ENCODE assay signal across 8 cellular contexts in genomic region chr20:34365765-34366213, GRCh38. TPM values are rescaled to one million over a fixed set of nuclear protein-coding genes. Genes with fewer than 3 reads are reported as not detected.
DNase-seq lines count a peak whose midpoint lies in the region; ATAC-seq and TF ChIP-seq lines count a peak whose summit lies in the region.

No MANE protein-coding gene starts in this region.

- no peak overlapping the region for H3K9ac ChIP-seq in endodermal cell (ENCODE audit: extremely low read depth, low read length, poor library complexity, severe bottlenecking)

- peaks cover 43% of the 10 kb centered on the region for H3K36me3 ChIP-seq in endodermal cell (ENCODE audit: control insufficient read depth, insufficient read depth, low read length)

- peaks cover 1% of the 10 kb centered on the region for H3K9me3 Mint-ChIP-seq in endodermal cell

- no peaks in the 10 kb centered on the region for H3K9me3 ChIP-seq in endodermal cell (ENCODE audit: control insufficient read depth, low read length)

- ATAC-seq in GM19324 (IDR thresholded peaks at IDR 0.05; ENCODE audit: low FRiP score, unreplicated experiment) (peak; percentile 46), Right ventricle myocardium superior (ENCODE audit: poor library complexity) (no peak)

- H3K27me3 Mint-ChIP-seq in endodermal cell (ENCODE audit: insufficient read depth), result no peaks in the 10 kb centered on the region

- H3K27ac Mint-ChIP-seq in endodermal cell, result peak overlapping the region; percentile 5

- H3K27me3 ChIP-seq in endodermal cell (ENCODE audit: control insufficient read depth, insufficient read depth, low read length, poor library complexity, severe bottlenecking), result no peaks in the 10 kb centered on the region

- TF ChIP-seq CTCF in endodermal cell (conservative IDR thresholded peaks at IDR 0.05), result no peak

- intact Hi-C loops in Right ventricle myocardium superior (cut with DNase I), result no loop called here

- no peak overlapping the region for H3K27ac ChIP-seq in endodermal cell (ENCODE audit: low read depth, low read length)

- DNase-seq in CD1c-positive myeloid dendritic cell (ENCODE audit: extremely low spot score) (peak; percentile 86), NOMO-1 treated with DMSO at 0.1 percent for 48 hours (lab: John Stamatoyannopoulos, UW; ENCODE audit: unreplicated experiment) (peak; percentile 88), endodermal cell (no peak), DMS53 treated with DMSO at 0.1 percent for 48 hours (lab: John Stamatoyannopoulos, UW; ENCODE audit: unreplicated experiment) (no peak), Right ventricle myocardium superior (no peak), COLO829 (ENCODE audit: low spot score) (no peak), NCI-H1048 (lab: John Stamatoyannopoulos, UW) (no peak)

- peaks cover 52% of the 10 kb centered on the region for H3K36me3 Mint-ChIP-seq in endodermal cell (ENCODE audit: low read depth)

- 92 to 95% methylated on average over 3 of the region's 3 CpGs for WGBS in endodermal cell (ENCODE audit: insufficient coverage in 1 of 2, insufficient read length in 1 of 2), 2 experiments

- peak overlapping the region; percentile 90 for H3K4me3 Mint-ChIP-seq in endodermal cell

- peak overlapping the region; percentile 10 for H3K4me3 ChIP-seq in endodermal cell (ENCODE audit: low read length)

- peaks cover 23% of the 10 kb centered on the region for H3K4me1 Mint-ChIP-seq in endodermal cell

- no peaks in the 10 kb centered on the region for H3K4me1 ChIP-seq in endodermal cell (ENCODE audit: control insufficient read depth, insufficient read depth, low read length)

RNA-seq across cellular contexts. Expression of gene ITCH, which starts 2.7 kb away (rescaled TPM):
- 10 to 100 TPM; 65.1 to 84.4 TPM for total RNA-seq in endodermal cell
- 39.3 TPM for polyA plus RNA-seq in endodermal cell (2013, experiment 1 of 2)
- 37.1 TPM for polyA plus RNA-seq in endodermal cell (2013, experiment 2 of 2)
- total RNA-seq in Right ventricle myocardium superior, result 39.9 TPM

Comparison
In these comparisons a context has a peak if more than half of its experiments do, and no peak if none do; other contexts are left out.
1. DNase-seq: peak in CD1c-positive myeloid dendritic cell (single experiment) and NOMO-1 treated with DMSO at 0.1 percent for 48 hours (single experiment); none in endodermal cell (single experiment), DMS53 treated with DMSO at 0.1 percent for 48 hours (single experiment), Right ventricle myocardium superior (single experiment), COLO829 (single experiment) and NCI-H1048 (single experiment).